ENCODE assay signal across 9 cellular contexts in the genomic region with DNA sequence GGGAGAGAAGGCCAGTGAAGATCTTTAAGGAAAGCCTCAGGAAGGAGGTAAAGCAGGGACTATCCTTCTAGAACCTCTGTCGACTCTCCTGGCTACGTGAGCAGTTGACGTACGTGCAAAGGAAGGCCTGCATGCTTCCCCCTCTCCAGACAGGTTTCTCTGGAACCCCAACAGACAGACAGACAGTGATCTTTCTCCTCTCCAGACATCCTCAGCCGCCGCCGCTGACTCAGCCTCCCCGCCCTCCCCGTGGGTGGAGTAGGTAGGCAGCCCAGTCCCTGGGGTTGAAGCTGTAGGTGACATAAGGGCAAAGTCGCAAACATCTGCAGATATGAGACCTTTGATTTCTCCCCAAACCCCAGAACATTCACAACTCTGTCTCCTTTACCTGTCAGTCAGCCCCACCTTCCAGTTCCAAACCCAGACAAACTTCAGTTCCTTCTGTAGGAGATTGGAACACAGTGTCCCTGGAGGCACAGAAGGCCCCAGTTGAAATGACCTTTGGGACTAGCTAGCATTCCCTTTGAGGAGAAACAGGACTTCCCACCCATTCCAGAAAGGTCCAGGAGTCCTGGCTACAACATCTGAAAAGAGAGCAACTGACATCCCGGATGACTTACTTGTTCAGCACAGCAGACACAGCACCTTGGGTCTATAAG.
DNase-seq lines count a peak whose midpoint lies in the region; ATAC-seq, FAIRE-seq and TF ChIP-seq lines count a peak whose summit lies in the region.
"Had no signal": no experiment of that assay in that cellular context is flagged by ENCODE, and none has a peak within 500 bp of the region (broad histone marks: within the 10 kb centered on the region; RNA-seq: fewer than 3 reads in every experiment).

No MANE protein-coding gene starts in this region.

- H3K4me3 ChIP-seq in hepatocyte: no peak overlapping the region
- no peak overlapping the region for H3K4me3 ChIP-seq in suprapubic skin

- peak; percentile 62 to 97 for ATAC-seq in activated T-cell treated with anti-CD3 and anti-CD28 coated beads, Interleukin-2, amount 50 U/mL, for 72 hours (replicated peaks in 1 of 2)
- no peak for ATAC-seq in GM21825 (IDR thresholded peaks at IDR 0.05; ENCODE audit: unreplicated experiment)

- no peaks in the 10 kb centered on the region for H3K36me3 ChIP-seq in hepatocyte (replicated peaks; ENCODE audit: insufficient read depth, low read depth)
- no peaks in the 10 kb centered on the region for H3K36me3 ChIP-seq in suprapubic skin

- H3K4me1 ChIP-seq in hepatocyte (ENCODE audit: insufficient read depth): peaks cover 61% of the 10 kb centered on the region
- peaks cover 43% of the 10 kb centered on the region for H3K4me1 ChIP-seq in suprapubic skin

- peak overlapping the region; percentile 57 for H3K4me3 Mint-ChIP-seq in T-helper 1 cell treated with Interleukin-12 subunit alpha and Interleukin-12 subunit beta and Interleukin-4 antibody, amounts not matched to agents 30 μg/mL and 1 μg/mL, for 36 hours
- H3K4me3 Mint-ChIP-seq in activated T-cell treated with anti-CD3 and anti-CD28 coated beads, Interleukin-2, amount 50 U/mL, for 72 hours: peak overlapping the region in 1 of 2 donors; percentile 15

- H3K27ac Mint-ChIP-seq in T-helper 1 cell treated with Interleukin-12 subunit alpha and Interleukin-12 subunit beta and Interleukin-4 antibody, amounts not matched to agents 30 μg/mL and 1 μg/mL, for 36 hours: peak overlapping the region; percentile 60
- H3K27ac Mint-ChIP-seq in activated T-cell treated with anti-CD3 and anti-CD28 coated beads, Interleukin-2, amount 50 U/mL, for 72 hours: no peak overlapping the region

- no peak for TF ChIP-seq CTCF in hepatocyte (IDR thresholded peaks at IDR 0.05; ENCODE audit: poor library complexity)
- no peak for TF ChIP-seq CTCF in suprapubic skin (IDR thresholded peaks at IDR 0.05)

- no peak for TF ChIP-seq POLR2A in suprapubic skin (IDR thresholded peaks at IDR 0.05)

- H3K9me3 Mint-ChIP-seq in T-helper 1 cell treated with Interleukin-12 subunit alpha and Interleukin-12 subunit beta and Interleukin-4 antibody, amounts not matched to agents 30 μg/mL and 1 μg/mL, for 36 hours: peaks cover 10% of the 10 kb centered on the region
- H3K9me3 Mint-ChIP-seq in activated T-cell treated with anti-CD3 and anti-CD28 coated beads, Interleukin-2, amount 50 U/mL, for 72 hours: no peaks in the 10 kb centered on the region

- H4K20me1 ChIP-seq in hepatocyte (ENCODE audit: insufficient read depth, poor library complexity, severe bottlenecking): no peaks in the 10 kb centered on the region

- H2AFZ ChIP-seq in hepatocyte: no peak overlapping the region

- peak; percentile 55 to 77 for DNase-seq in activated T-cell treated with anti-CD3 and anti-CD28 coated beads, Interleukin-2, amount 50 U/mL, for 72 hours
- DNase-seq in hepatocyte (ENCODE audit: low spot score): peak; percentile 80
- DNase-seq in stimulated activated CD8-positive, alpha-beta memory T cell treated with anti-CD3 and anti-CD28 coated beads, Interleukin-4, amount 100 ng/mL, for 4 hours (ENCODE audit: low read depth in 2 of 2, low spot score in 1 of 2): peak; percentile 40 to 90
- DNase-seq in MV-4-11 (lab: John Stamatoyannopoulos, UW): no peak
- no peak for DNase-seq in suprapubic skin (ENCODE audit: low spot score in 2 of 2)
- no peak for DNase-seq in frontal cortex (ENCODE audit: low spot score in 2 of 2)
- DNase-seq: NCI-H524 had no signal

- no peak for TF ChIP-seq EP300 in suprapubic skin (IDR thresholded peaks at IDR 0.05)

- no peaks in the 10 kb centered on the region for H3K79me2 ChIP-seq in hepatocyte

- 63% methylated on average over 11 of the region's 11 CpGs for WGBS in hepatocyte (ENCODE audit: low lambda C conversion rate, missing lambda C conversion rate)
- 69% methylated on average over 11 of the region's 11 CpGs for WGBS in suprapubic skin

- H3K27me3 ChIP-seq in hepatocyte: no peaks in the 10 kb centered on the region
- H3K27me3 ChIP-seq in suprapubic skin: no peaks in the 10 kb centered on the region

- no peaks in the 10 kb centered on the region for H3K9me3 ChIP-seq in hepatocyte (ENCODE audit: low read depth)
- no peaks in the 10 kb centered on the region for H3K9me3 ChIP-seq in suprapubic skin

- H3K4me1 Mint-ChIP-seq in T-helper 1 cell treated with Interleukin-12 subunit alpha and Interleukin-12 subunit beta and Interleukin-4 antibody, amounts not matched to agents 30 μg/mL and 1 μg/mL, for 36 hours (ENCODE audit: low read depth): peaks cover 70% of the 10 kb centered on the region
- peaks cover 58% of the 10 kb centered on the region for H3K4me1 Mint-ChIP-seq in activated T-cell treated with anti-CD3 and anti-CD28 coated beads, Interleukin-2, amount 50 U/mL, for 72 hours (ENCODE audit: low read depth)

- H3K27ac ChIP-seq in hepatocyte: peak overlapping the region; percentile 93
- H3K27ac ChIP-seq in suprapubic skin: no peak overlapping the region

- FAIRE-seq in frontal cortex (lab: Jason Lieb, UNC): no peak

- H3K36me3 Mint-ChIP-seq in T-helper 1 cell treated with Interleukin-12 subunit alpha and Interleukin-12 subunit beta and Interleukin-4 antibody, amounts not matched to agents 30 μg/mL and 1 μg/mL, for 36 hours (ENCODE audit: low read depth): peaks cover 6% of the 10 kb centered on the region
- no peaks in the 10 kb centered on the region for H3K36me3 Mint-ChIP-seq in activated T-cell treated with anti-CD3 and anti-CD28 coated beads, Interleukin-2, amount 50 U/mL, for 72 hours (ENCODE audit: insufficient read depth in 2 of 2)

- H3K9me2 ChIP-seq in hepatocyte (replicated peaks; ENCODE audit: insufficient read depth): no peaks in the 10 kb centered on the region

- H3K4me2 ChIP-seq in hepatocyte: peak overlapping the region; percentile 8

- H3K27me3 Mint-ChIP-seq in T-helper 1 cell treated with Interleukin-12 subunit alpha and Interleukin-12 subunit beta and Interleukin-4 antibody, amounts not matched to agents 30 μg/mL and 1 μg/mL, for 36 hours (ENCODE audit: low read depth): no peaks in the 10 kb centered on the region
- no peaks in the 10 kb centered on the region for H3K27me3 Mint-ChIP-seq in activated T-cell treated with anti-CD3 and anti-CD28 coated beads, Interleukin-2, amount 50 U/mL, for 72 hours (ENCODE audit: low read depth)

Comparison
In these comparisons a context has a peak if more than half of its experiments do, and no peak if none do; other contexts are left out.
1. DNase-seq: peak in activated T-cell treated with anti-CD3 and anti-CD28 coated beads, Interleukin-2, amount 50 U/mL, for 72 hours (2 of 2), hepatocyte (single experiment) and stimulated activated CD8-positive, alpha-beta memory T cell treated with anti-CD3 and anti-CD28 coated beads, Interleukin-4, amount 100 ng/mL, for 4 hours (2 of 2); none in MV-4-11 (single experiment), suprapubic skin (0 of 2) and frontal cortex (0 of 2).